In genomic region chr7:140640060-140640611, GRCh38 we compare ENCODE assay signal across 9 cellular contexts. TPM values are rescaled to one million over a fixed set of nuclear protein-coding genes. Genes with fewer than 3 reads are reported as not detected.
DNase-seq lines count a peak whose midpoint lies in the region; ATAC-seq and TF ChIP-seq lines count a peak whose summit lies in the region.
"Had no signal": no experiment of that assay in that cellular context is flagged by ENCODE, and none has a peak within 500 bp of the region (broad histone marks: within the 10 kb centered on the region; RNA-seq: fewer than 3 reads in every experiment).

No MANE protein-coding gene starts in this region.

- intact Hi-C loops in PC-3 (cut with micrococcal nuclease): no loop called here

- H2BK120ac ChIP-seq in mesendoderm (ENCODE audit: low read depth, low read length): peak overlapping the region; percentile 32

- peak overlapping the region; percentile 86 for H2AFZ ChIP-seq in PC-3 (ENCODE audit: low read length)

- H3K27ac ChIP-seq in PC-3 (ENCODE audit: low read length) (no peak overlapping the region), mesendoderm (ENCODE audit: low read depth, low read length) (peak overlapping the region; percentile 8)

- no peak overlapping the region for H3K27ac Mint-ChIP-seq in effector memory CD8-positive, alpha-beta T cell
- H3K27ac Mint-ChIP-seq in type B pancreatic cell: peak overlapping the region; percentile 67

- TF ChIP-seq CTCF in PC-3 (conservative IDR thresholded peaks at IDR 0.05; ENCODE audit: low read depth, low read length): no peak
- no peak for TF ChIP-seq CTCF in type B pancreatic cell (conservative IDR thresholded peaks at IDR 0.05)

- DNase-seq in NCI-H2196 (lab: John Stamatoyannopoulos, UW; ENCODE audit: unreplicated experiment) (peak; percentile 16), NCI-H2196 treated with DMSO at 0.1 percent for 48 hours (lab: John Stamatoyannopoulos, UW; ENCODE audit: unreplicated experiment) (no peak), PC-3 (peak; percentile 38), mesendoderm (peak; percentile 67), type B pancreatic cell (ENCODE audit: extremely low spot score, unreplicated experiment) (peak; percentile 72), putamen (ENCODE audit: low spot score) (no peak), GOT3 (lab: John Stamatoyannopoulos, UW) (no peak)
- DNase-seq in effector memory CD8-positive, alpha-beta T cell: no peak
- DNase-seq: DND-41 had no signal

- no peaks in the 10 kb centered on the region for H3K9me3 Mint-ChIP-seq in effector memory CD8-positive, alpha-beta T cell
- H3K9me3 Mint-ChIP-seq in type B pancreatic cell: no peaks in the 10 kb centered on the region

- H3F3A ChIP-seq in PC-3 (ENCODE audit: low read length, unreplicated experiment): no peaks in the 10 kb centered on the region

- peaks cover 30% of the 10 kb centered on the region for H3K79me2 ChIP-seq in PC-3 (ENCODE audit: low read length)
- no peaks in the 10 kb centered on the region for H3K79me2 ChIP-seq in mesendoderm (ENCODE audit: control insufficient read depth, insufficient read depth, low read length)

- POLR2A ChIA-PET in PC-3 (lab: Charles Lee; ENCODE audit: unreplicated experiment): no interaction called here

- peak overlapping the region; percentile 74 for H3K4ac ChIP-seq in mesendoderm (ENCODE audit: low read depth, low read length)

- H3K36me3 Mint-ChIP-seq in effector memory CD8-positive, alpha-beta T cell (ENCODE audit: insufficient read depth): peaks cover 4% of the 10 kb centered on the region
- no peaks in the 10 kb centered on the region for H3K36me3 Mint-ChIP-seq in type B pancreatic cell

- H3K4me2 ChIP-seq in PC-3 (ENCODE audit: low read length) (peak overlapping the region; percentile 83), mesendoderm (ENCODE audit: low read length) (peak overlapping the region; percentile 74)

- peaks cover 65 to 93% of the 10 kb centered on the region in 2 donors for H3K27me3 Mint-ChIP-seq in effector memory CD8-positive, alpha-beta T cell
- H3K27me3 Mint-ChIP-seq in type B pancreatic cell: peaks cover 12% of the 10 kb centered on the region

- H4K20me1 ChIP-seq in PC-3 (ENCODE audit: low read length): no peaks in the 10 kb centered on the region

- peaks cover 15% of the 10 kb centered on the region; the same call in 1 of the 2 replicates for H3K4me1 ChIP-seq in PC-3 (ENCODE audit: insufficient read depth, low read length)
- peaks cover 11% of the 10 kb centered on the region for H3K4me1 ChIP-seq in mesendoderm (ENCODE audit: control insufficient read depth, low read depth, low read length)

- no peaks in the 10 kb centered on the region for H3K36me3 ChIP-seq in PC-3 (ENCODE audit: low read depth, low read length)
- no peaks in the 10 kb centered on the region for H3K36me3 ChIP-seq in mesendoderm (ENCODE audit: control insufficient read depth, insufficient read depth, low read length)

- BruUV-seq in PC-3 (replicated peaks; lab: Mats Ljungman, UMichigan): no TSS peak

- no peaks in the 10 kb centered on the region for H3K27me3 ChIP-seq in PC-3 (ENCODE audit: low read length)
- no peaks in the 10 kb centered on the region for H3K27me3 ChIP-seq in mesendoderm (ENCODE audit: insufficient read depth, low read length, poor library complexity)

- peak overlapping the region; percentile 92 for H3K18ac ChIP-seq in mesendoderm (ENCODE audit: low read length)

- no peak overlapping the region for H4K8ac ChIP-seq in mesendoderm (ENCODE audit: low read depth, low read length)

- peak overlapping the region; percentile 23 for H2BK5ac ChIP-seq in mesendoderm (ENCODE audit: low read length)

- no peak overlapping the region for H2BK15ac ChIP-seq in mesendoderm (replicated peaks; ENCODE audit: low read depth)

- no CpG with 5 or more reads among the region's 71 CpGs for WGBS in mesendoderm (ENCODE audit: extremely low coverage, insufficient coverage, low lambda C conversion rate)

- H4K5ac ChIP-seq in mesendoderm (ENCODE audit: low read length): no peak overlapping the region

- no peak overlapping the region for H2AK5ac ChIP-seq in mesendoderm (ENCODE audit: low read length)

- H3K79me1 ChIP-seq in mesendoderm (ENCODE audit: low read length): no peaks in the 10 kb centered on the region

- H3K56ac ChIP-seq in mesendoderm (ENCODE audit: low read length): peak overlapping the region; percentile 94

- peak overlapping the region; percentile 99 for H3K23ac ChIP-seq in mesendoderm (ENCODE audit: low read length)

- peak; percentile 71 for ATAC-seq in PC-3
- peak; percentile 41 for ATAC-seq in effector memory CD8-positive, alpha-beta T cell (replicated peaks)

- peaks cover 12 to 13% of the 10 kb centered on the region in 2 donors for H3K4me1 Mint-ChIP-seq in effector memory CD8-positive, alpha-beta T cell (ENCODE audit: low read depth in 2 of 2)
- H3K4me1 Mint-ChIP-seq in type B pancreatic cell (ENCODE audit: unreplicated experiment): peaks cover 44% of the 10 kb centered on the region

- peak overlapping the region; percentile 67 to 84 for H3K4me3 Mint-ChIP-seq in effector memory CD8-positive, alpha-beta T cell
- peak overlapping the region; percentile 98 for H3K4me3 Mint-ChIP-seq in type B pancreatic cell

- no peaks in the 10 kb centered on the region for H3K9me3 ChIP-seq in PC-3 (ENCODE audit: low read length)

- H3K4me3 ChIP-seq in PC-3 (ENCODE audit: low read length) (peak overlapping the region; percentile 94), mesendoderm (ENCODE audit: low read length) (peak overlapping the region; percentile 65)

- peak overlapping the region; percentile 74 for H3K9ac ChIP-seq in PC-3 (ENCODE audit: low read length)
- H3K9ac ChIP-seq in mesendoderm (ENCODE audit: low read length): peak overlapping the region; percentile 80

- CTCF ChIA-PET in PC-3 (lab: Charles Lee): no interaction called here

- H3K9me2 ChIP-seq in PC-3 (replicated peaks; ENCODE audit: low read length): no peaks in the 10 kb centered on the region

RNA-seq across cellular contexts. Expression of gene DENND2A, which starts 0.5 kb away (rescaled TPM):
- total RNA-seq in PC-3 (2014; rRNA removed) (8.9 and 10.6 TPM in 2 replicates), type B pancreatic cell (ENCODE audit: low replicate concordance) (6.2 and 25.4 TPM in 2 replicates)
- polyA plus RNA-seq in mesendoderm (2013, experiment 1 of 2): 3.6 TPM
- polyA plus RNA-seq in mesendoderm (2013, experiment 2 of 2): 4.0 TPM

RNA-seq across cellular contexts. Expression of gene ADCK2, which starts 32.6 kb away (rescaled TPM):
- total RNA-seq in PC-3 (2014; rRNA removed) (29.4 and 39.3 TPM in 2 replicates), type B pancreatic cell (ENCODE audit: low replicate concordance) (16.3 and 29.5 TPM in 2 replicates)
- polyA plus RNA-seq in mesendoderm (2013, experiment 1 of 2): 3.9 TPM
- 3.9 TPM for polyA plus RNA-seq in mesendoderm (2013, experiment 2 of 2)

RNA-seq across cellular contexts. Expression of gene NDUFB2, which starts 56.4 kb away (rescaled TPM):
- total RNA-seq in PC-3 (2014; rRNA removed) (296 and 325 TPM in 2 replicates), type B pancreatic cell (ENCODE audit: low replicate concordance) (179 and 258 TPM in 2 replicates)
- 386 TPM for polyA plus RNA-seq in mesendoderm (2013, experiment 1 of 2)
- 383 TPM for polyA plus RNA-seq in mesendoderm (2013, experiment 2 of 2)

Comparison
In these comparisons a context has a peak if more than half of its experiments do, and no peak if none do; other contexts are left out.
1. DNase-seq: peak in NCI-H2196 (single experiment), PC-3 (single experiment), mesendoderm (single experiment) and type B pancreatic cell (single experiment); none in NCI-H2196 treated with DMSO at 0.1 percent for 48 hours (single experiment), effector memory CD8-positive, alpha-beta T cell (0 of 3), putamen (single experiment) and GOT3 (single experiment).